Comparison of ENCODE assay signal across 9 cellular contexts in the genomic region with DNA sequence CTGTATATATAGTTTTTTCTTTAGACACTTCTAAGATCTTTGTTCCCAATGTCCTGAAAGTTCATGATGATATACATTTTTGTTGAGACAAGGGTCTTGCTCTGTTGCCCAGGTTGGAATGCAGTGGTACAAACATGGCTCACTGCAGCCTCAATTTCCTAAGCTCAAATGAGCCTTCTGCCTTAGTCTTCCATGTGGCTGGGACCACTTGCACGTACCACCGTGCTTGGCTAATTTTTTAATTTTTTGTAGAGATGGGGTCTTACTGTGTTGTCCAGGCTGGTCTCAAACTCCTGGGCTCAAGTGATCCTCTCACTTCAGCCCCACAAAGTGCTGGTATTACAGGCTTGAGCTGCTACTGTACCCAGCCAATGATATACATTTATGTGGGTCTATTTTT.
"Had no signal": no experiment of that assay in that cellular context is flagged by ENCODE, and none has a peak within 500 bp of the region (broad histone marks: within the 10 kb centered on the region; RNA-seq: fewer than 3 reads in every experiment).

No MANE protein-coding gene starts in this region.

- H3K4me1 Mint-ChIP-seq: IgD-negative memory B cell had no signal

- H3K27ac ChIP-seq: GM23248, HL-60 had no signal

- H3K9me3 Mint-ChIP-seq: IgD-negative memory B cell had no signal

- H3K9me3 ChIP-seq: HAP-1 had no signal

- H3K4me3 ChIP-seq: GM23248, HAP-1 had no signal

- H2AFZ ChIP-seq: GM23248 had no signal

- H3K36me3 ChIP-seq: HAP-1 had no signal

- H3K9ac ChIP-seq: GM23248 had no signal

- H3K27me3 Mint-ChIP-seq: IgD-negative memory B cell had no signal

- ATAC-seq: HCT116, HepG2 had no signal

- DNase-seq: GM23248, GOT3, H7, KG1 had no signal

- FAIRE-seq: HepG2 had no signal

- H3K4me1 ChIP-seq: HAP-1 had no signal

- H3K27ac Mint-ChIP-seq: IgD-negative memory B cell had no signal
